7 cellular contexts compared by ENCODE assay signal in genomic region chr2:227238242-227239237, GRCh38.
DNase-seq lines count a peak whose midpoint lies in the region; ATAC-seq and TF ChIP-seq lines count a peak whose summit lies in the region.

No MANE protein-coding gene starts in this region.

- H3K4me3 ChIP-seq in HFF-Myc (replicated peaks; ENCODE audit: low read depth, low read length), result no peak overlapping the region
- no peak overlapping the region for H3K4me3 ChIP-seq in epithelial cell of esophagus (ENCODE audit: low read length)

- no peaks in the 10 kb centered on the region for H3K36me3 Mint-ChIP-seq in naive thymus-derived CD8-positive, alpha-beta T cell

- CTCF ChIA-PET in GM10248 (lab: Yijun Ruan, JAX), result interaction anchor here (0.6 to 5.0 kb wide), 53 partner anchors 8 to 1745 kb away, joined by 3 to 117 read pairs (median 4); partner anchors contain the start of genes COL4A3 and COL4A4

- TF ChIP-seq CTCF in GM10248 (IDR thresholded peaks at IDR 0.05; ENCODE audit: control extremely low read depth, extremely low read depth, low read depth, missing control alignments), result peak; percentile 93
- TF ChIP-seq CTCF in HFF-Myc (IDR thresholded peaks at IDR 0.05; ENCODE audit: low read depth, low read length, missing control alignments), result peak; percentile 95
- peak; percentile 99 for TF ChIP-seq CTCF in epithelial cell of esophagus (IDR thresholded peaks at IDR 0.05; ENCODE audit: insufficient read depth, low read depth, low read length, missing control alignments)

- DNase-seq in GM10248 (ENCODE audit: extremely low spot score) (peak; percentile 50), HFF-Myc (ENCODE audit: extremely low read depth, low read depth) (peak; percentile 40), NCI-H748 treated with DMSO at 0.1 percent for 48 hours (lab: John Stamatoyannopoulos, UW) (peak; percentile 38), epithelial cell of esophagus (ENCODE audit: low read depth) (peak; percentile 68)
- peak; percentile 10 for DNase-seq in activated CD8-positive, alpha-beta memory T cell treated with anti-CD3 and anti-CD28 coated beads, Interleukin-2, amount 50 U/mL, for 24 hours (ENCODE audit: extremely low read depth)
- DNase-seq in naive thymus-derived CD8-positive, alpha-beta T cell, result peak; percentile 4 to 73 (median 44)
- peak; percentile 44 for DNase-seq in stimulated activated naive CD4-positive, alpha-beta T cell treated with Interleukin-2 at 50 U/mL for 16 hours (lab: John Stamatoyannopoulos, UW)

- no peak for ATAC-seq in naive thymus-derived CD8-positive, alpha-beta T cell

- no peak overlapping the region for H3K27ac Mint-ChIP-seq in naive thymus-derived CD8-positive, alpha-beta T cell

- H3K9me3 Mint-ChIP-seq in naive thymus-derived CD8-positive, alpha-beta T cell, result no peaks in the 10 kb centered on the region

- POLR2A ChIA-PET in GM10248 (lab: Yijun Ruan, JAX), result interaction anchor here (0.6 kb wide), 1 partner anchor 742 kb away, joined by 3 read pairs; no protein-coding TSS in a partner anchor
- POLR2A ChIA-PET in naive thymus-derived CD8-positive, alpha-beta T cell (lab: Charles Lee), result no interaction called here

- no peak overlapping the region for H3K4me3 Mint-ChIP-seq in naive thymus-derived CD8-positive, alpha-beta T cell

- H3K27me3 Mint-ChIP-seq in naive thymus-derived CD8-positive, alpha-beta T cell, result peaks cover 6 to 24% (median 12%) of the 10 kb centered on the region in 5 donors

- H3K4me1 Mint-ChIP-seq in naive thymus-derived CD8-positive, alpha-beta T cell, result no peaks in the 10 kb centered on the region

Comparison
In these comparisons a context has a peak if more than half of its experiments do, and no peak if none do; other contexts are left out.
1. DNase-seq: peak in every context shown above with its lines; median percentile 68 in epithelial cell of esophagus; 50 in GM10248; 44 in naive thymus-derived CD8-positive, alpha-beta T cell; 44 in stimulated activated naive CD4-positive, alpha-beta T cell treated with Interleukin-2 at 50 U/mL for 16 hours; 40 in HFF-Myc; 38 in NCI-H748 treated with DMSO at 0.1 percent for 48 hours; 10 in activated CD8-positive, alpha-beta memory T cell treated with anti-CD3 and anti-CD28 coated beads, Interleukin-2, amount 50 U/mL, for 24 hours.